In the genomic region with DNA sequence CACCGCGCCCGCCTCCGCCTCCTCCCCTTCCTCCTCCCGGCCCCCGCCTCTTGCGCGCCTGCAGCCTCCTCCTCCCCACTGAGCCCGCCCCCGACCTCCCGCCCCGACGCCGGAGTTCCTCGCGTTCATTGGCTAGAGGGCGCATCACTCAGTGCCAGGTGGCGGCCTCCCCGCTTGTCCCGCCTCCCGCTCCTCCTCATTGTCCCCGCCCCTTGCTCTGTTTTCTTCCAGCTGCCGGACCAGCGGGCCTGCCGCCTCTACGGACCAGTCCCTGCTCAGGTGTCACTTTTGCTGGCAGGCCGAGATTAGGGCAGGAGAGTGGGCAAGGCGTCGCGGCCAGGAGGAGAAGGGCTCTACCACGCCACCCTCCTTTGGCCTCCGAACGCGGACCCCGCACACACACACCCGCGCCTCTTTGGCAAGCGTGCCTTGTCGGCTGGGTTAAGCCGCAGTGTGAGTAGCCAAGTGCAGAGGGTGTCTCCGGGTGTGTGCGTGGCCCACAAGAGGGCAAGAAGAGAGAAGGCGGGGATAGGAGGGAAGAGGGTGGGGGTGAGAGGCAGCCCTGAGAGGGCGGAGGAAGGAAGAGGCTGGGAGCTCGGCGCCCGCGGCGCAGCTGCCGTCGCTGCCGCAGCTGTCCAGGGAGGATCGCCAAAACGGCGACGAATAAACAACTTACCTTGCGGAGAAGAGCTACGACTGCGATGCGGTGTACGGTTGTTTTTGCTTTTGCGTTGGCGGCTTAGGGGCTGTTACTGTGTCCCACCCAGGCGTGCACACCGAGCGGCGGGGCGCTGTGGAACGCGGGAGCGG, we compare ENCODE assay signal across 8 cellular contexts. TPM values are rescaled to one million over a fixed set of nuclear protein-coding genes. Genes with fewer than 3 reads are reported as not detected.
DNase-seq lines count a peak whose midpoint lies in the region; ATAC-seq and TF ChIP-seq lines count a peak whose summit lies in the region.

No MANE protein-coding gene starts in this region.

- CTCF ChIA-PET in CD4-positive, alpha-beta memory T cell (lab: Charles Lee; ENCODE audit: partially characterized antibody): interaction anchor here (0.7 to 3.4 kb wide), 14 partner anchors 8 to 497 kb away, joined by 3 to 16 read pairs (median 4); no protein-coding TSS in a partner anchor
- CTCF ChIA-PET in activated CD8-positive, alpha-beta T cell treated with anti-CD3 and anti-CD28 coated beads for 36 hours (lab: Charles Lee): interaction anchor here (0.8 to 2.2 kb wide), 6 partner anchors 8 to 249 kb away, joined by 3 to 9 read pairs (median 3); no protein-coding TSS in a partner anchor

- peaks cover 33% of the 10 kb centered on the region for H3K4me1 ChIP-seq in CD4-positive, alpha-beta memory T cell (ENCODE audit: insufficient read depth, low read length)
- H3K4me1 ChIP-seq in lower lobe of right lung: peaks cover 32% of the 10 kb centered on the region

- H3K4me3 ChIP-seq in CD4-positive, alpha-beta memory T cell (ENCODE audit: low read length in 2 of 2): peak overlapping the region; percentile 96 to 99
- H3K4me3 ChIP-seq in HL-60 (replicated peaks; ENCODE audit: insufficient read depth, low read length): peak overlapping the region; percentile 87
- H3K4me3 ChIP-seq in lower lobe of right lung: peak overlapping the region; percentile 87

- intact Hi-C loops in CD4-positive, alpha-beta memory T cell (cut with micrococcal nuclease): loop anchor here (1.0 to 10.0 kb wide), 17 partner anchors 19 to 1840 kb away; a partner anchor contains a TSS
- intact Hi-C loops in activated CD8-positive, alpha-beta T cell treated with anti-CD3 and anti-CD28 coated beads for 36 hours (cut with micrococcal nuclease): loop anchor here (5.0 to 10.0 kb wide), 4 partner anchors 65 to 180 kb away; no protein-coding TSS in a partner anchor
- intact Hi-C loops in lower lobe of right lung (cut with DNase I): no loop called here

- peaks cover 24 to 39% (median 34%) of the 10 kb centered on the region in 4 donors for H3K4me1 Mint-ChIP-seq in CD4-positive, alpha-beta memory T cell
- peaks cover 30% of the 10 kb centered on the region for H3K4me1 Mint-ChIP-seq in activated CD8-positive, alpha-beta T cell treated with anti-CD3 and anti-CD28 coated beads for 36 hours (ENCODE audit: low read depth)

- POLR2A ChIA-PET in CD4-positive, alpha-beta memory T cell (lab: Charles Lee; ENCODE audit: partially characterized antibody): interaction anchor here (0.6 to 4.7 kb wide), 34 partner anchors 8 to 1531 kb away, joined by 3 to 53 read pairs (median 4); a partner anchor contains a TSS
- POLR2A ChIA-PET in activated CD8-positive, alpha-beta T cell treated with anti-CD3 and anti-CD28 coated beads for 36 hours (lab: Charles Lee): interaction anchor here (0.6 kb wide), 1 partner anchor 1480 kb away, joined by 3 read pairs; no protein-coding TSS in a partner anchor

- H3K27me3 ChIP-seq in CD4-positive, alpha-beta memory T cell (ENCODE audit: insufficient read depth, low read length): no peaks in the 10 kb centered on the region
- H3K27me3 ChIP-seq in HL-60 (ENCODE audit: insufficient read depth, poor library complexity, severe bottlenecking) (no peaks in the 10 kb centered on the region), lower lobe of right lung (ENCODE audit: low read depth) (no peaks in the 10 kb centered on the region)

- peak overlapping the region; percentile 95 to 98 (median 96) for H3K27ac Mint-ChIP-seq in CD4-positive, alpha-beta memory T cell
- H3K27ac Mint-ChIP-seq in activated CD8-positive, alpha-beta T cell treated with anti-CD3 and anti-CD28 coated beads for 36 hours: peak overlapping the region; percentile 87

- no peaks in the 10 kb centered on the region for H3K9me3 Mint-ChIP-seq in CD4-positive, alpha-beta memory T cell
- no peaks in the 10 kb centered on the region for H3K9me3 Mint-ChIP-seq in activated CD8-positive, alpha-beta T cell treated with anti-CD3 and anti-CD28 coated beads for 36 hours

- H3K27me3 Mint-ChIP-seq in CD4-positive, alpha-beta memory T cell: peaks cover 0 to 5% of the 10 kb centered on the region in 2 donors
- H3K27me3 Mint-ChIP-seq in activated CD8-positive, alpha-beta T cell treated with anti-CD3 and anti-CD28 coated beads for 36 hours: peaks cover 19% of the 10 kb centered on the region

- peaks cover 0 to 16% of the 10 kb centered on the region in 2 donors for H3K36me3 Mint-ChIP-seq in CD4-positive, alpha-beta memory T cell
- no peaks in the 10 kb centered on the region for H3K36me3 Mint-ChIP-seq in activated CD8-positive, alpha-beta T cell treated with anti-CD3 and anti-CD28 coated beads for 36 hours (ENCODE audit: low read depth)

- peak; percentile 69 for ATAC-seq in GM19463 (IDR thresholded peaks at IDR 0.05; ENCODE audit: unreplicated experiment)
- peak; percentile 93 for ATAC-seq in activated CD8-positive, alpha-beta T cell treated with anti-CD3 and anti-CD28 coated beads for 36 hours
- peak; percentile 95 to 96 for ATAC-seq in lower lobe of right lung

- H3K9me3 ChIP-seq in CD4-positive, alpha-beta memory T cell (ENCODE audit: control insufficient read depth in 1 of 2, low read length in 2 of 2): no peaks in the 10 kb centered on the region
- H3K9me3 ChIP-seq in lower lobe of right lung: no peaks in the 10 kb centered on the region

- DNase-seq in CD4-positive, alpha-beta memory T cell: peak; percentile 97 to 99 (median 98)
- DNase-seq in HL-60 (ENCODE audit: low read depth in 1 of 2, low spot score in 1 of 2) (peak; percentile 83 to 98), NCI-H82 treated with DMSO at 0.1 percent for 48 hours (lab: John Stamatoyannopoulos, UW; ENCODE audit: unreplicated experiment) (peak; percentile 84), ecto neural progenitor cell (ENCODE audit: low spot score) (peak; percentile 99), lower lobe of right lung (peak; percentile 99)
- peak; percentile 98 for DNase-seq in activated CD8-positive, alpha-beta T cell treated with anti-CD3 and anti-CD28 coated beads for 36 hours
- DNase-seq in stimulated activated CD4-positive, alpha-beta T cell treated with anti-CD3 and anti-CD28 coated beads, TNF-alpha, amount 100 ng/mL, for 1 hour (ENCODE audit: low read depth in 3 of 3, low spot score in 1 of 3): peak; percentile 96 to 100 (median 99)

- H3K36me3 ChIP-seq in CD4-positive, alpha-beta memory T cell (ENCODE audit: insufficient read depth, low read length): no peaks in the 10 kb centered on the region
- H3K36me3 ChIP-seq in lower lobe of right lung: no peaks in the 10 kb centered on the region

- H3K27ac ChIP-seq in CD4-positive, alpha-beta memory T cell (ENCODE audit: low read depth, low read length): peak overlapping the region; percentile 81
- peak overlapping the region; percentile 87 for H3K27ac ChIP-seq in HL-60 (replicated peaks)
- H3K27ac ChIP-seq in lower lobe of right lung: peak overlapping the region; percentile 93

- TF ChIP-seq CTCF in HL-60 (IDR thresholded peaks at IDR 0.05; ENCODE audit: insufficient read depth, low read length) (no peak), lower lobe of right lung (IDR thresholded peaks at IDR 0.05) (no peak)
- TF ChIP-seq CTCF in activated CD8-positive, alpha-beta T cell treated with anti-CD3 and anti-CD28 coated beads for 36 hours (IDR thresholded peaks at IDR 0.05): no peak

- H3K4me3 Mint-ChIP-seq in CD4-positive, alpha-beta memory T cell: peak overlapping the region; percentile 93 to 99 (median 97)
- H3K4me3 Mint-ChIP-seq in activated CD8-positive, alpha-beta T cell treated with anti-CD3 and anti-CD28 coated beads for 36 hours: peak overlapping the region; percentile 95

RNA-seq across cellular contexts. Expression of a gene that starts 0.4 kb away (rescaled TPM):
- 10 to 100 TPM; 38.3 to 41.8 TPM for total RNA-seq in CD4-positive, alpha-beta memory T cell
- 1 to 10 TPM; 5.0 to 7.4 TPM for polyA plus RNA-seq in CD4-positive, alpha-beta memory T cell
- 10 to 100 TPM; 11.8 to 12.7 TPM for total RNA-seq in activated CD8-positive, alpha-beta T cell treated with anti-CD3 and anti-CD28 coated beads for 36 hours
- total RNA-seq in lower lobe of right lung: 50.2 TPM

Comparison
In these comparisons a context has a peak if more than half of its experiments do, and no peak if none do; other contexts are left out.
1. Peak in every context shown above with its lines: DNase-seq, ATAC-seq, H3K4me3 ChIP-seq and H3K27ac ChIP-seq.